Comparison of ENCODE assay signal across 26 cellular contexts in the genomic region with DNA sequence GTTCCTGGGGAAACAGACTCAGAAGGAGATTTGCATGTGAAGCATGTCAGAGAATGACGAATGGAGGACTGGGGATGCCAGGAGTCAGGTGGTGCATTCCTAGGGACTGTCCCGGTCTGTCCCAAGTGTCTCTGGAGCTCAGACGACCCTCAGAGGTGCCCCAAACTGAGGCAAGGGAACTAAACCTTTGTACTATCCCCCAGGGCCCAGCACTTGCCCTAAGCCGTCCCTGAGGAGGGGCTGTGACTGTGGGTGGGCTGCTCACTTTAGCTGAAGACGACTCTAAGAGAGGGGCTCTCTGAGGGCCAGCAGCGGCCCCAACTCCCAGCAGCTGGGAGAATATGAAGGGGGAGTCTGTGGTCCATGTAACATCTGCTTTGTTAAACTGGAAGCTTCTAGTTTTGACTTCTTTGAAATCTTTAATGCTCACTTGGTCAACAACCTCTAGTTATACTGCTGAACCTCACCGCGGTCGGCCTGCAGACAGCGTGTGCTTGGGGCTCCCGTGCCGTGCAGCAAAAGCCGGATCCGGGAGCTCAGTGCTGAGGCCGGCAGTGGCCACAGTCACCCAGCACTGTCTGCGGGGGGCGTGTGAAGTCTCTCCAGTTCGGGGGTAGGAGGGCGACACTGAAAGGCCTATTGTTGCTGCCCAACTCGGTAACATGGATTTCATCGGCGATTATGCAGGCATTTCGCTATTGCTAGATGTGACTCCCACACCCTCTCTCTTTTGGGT. TPM values are rescaled to one million over a fixed set of nuclear protein-coding genes. Genes with fewer than 3 reads are reported as not detected.
DNase-seq lines count a peak whose midpoint lies in the region; TF ChIP-seq lines count a peak whose summit lies in the region.
"Had no signal": no experiment of that assay in that cellular context is flagged by ENCODE, and none has a peak within 500 bp of the region (broad histone marks: within the 10 kb centered on the region; RNA-seq: fewer than 3 reads in every experiment).

No MANE protein-coding gene starts in this region.

- no peak overlapping the region for H2BK120ac ChIP-seq in mesenchymal stem cell (ENCODE audit: low read depth, low read length)

- H4K20me1 ChIP-seq in OCI-LY3 (ENCODE audit: insufficient read depth, low read length) = no peaks in the 10 kb centered on the region

- H2BK12ac ChIP-seq in mesenchymal stem cell (ENCODE audit: low read length in 2 of 2) = no peak overlapping the region

- H3K79me1 ChIP-seq in mesenchymal stem cell (replicated peaks; ENCODE audit: low read length, poor library complexity, severe bottlenecking) = no peaks in the 10 kb centered on the region

- H3K27me3 ChIP-seq in OCI-LY3 (ENCODE audit: low read depth, low read length) (no peaks in the 10 kb centered on the region), Peyer's patch (no peaks in the 10 kb centered on the region), mesenchymal stem cell (ENCODE audit: control insufficient read depth in 1 of 2, insufficient read depth in 1 of 2, low read length in 2 of 2) (peaks cover 0 to 4% of the 10 kb centered on the region in 2 experiments)
- H3K27me3 ChIP-seq: brain microvascular endothelial cell, colonic mucosa, upper lobe of left lung had no signal

- H3K23ac ChIP-seq in mesenchymal stem cell (ENCODE audit: low read length in 2 of 2) = no peak overlapping the region

- H3K4me3 ChIP-seq in OCI-LY3 (ENCODE audit: low read length) = no peak overlapping the region
- no peak overlapping the region for H3K4me3 ChIP-seq in mesodermal cell (ENCODE audit: extremely low read depth, insufficient read depth, low read length, poor library complexity, severe bottlenecking)
- no peak overlapping the region for H3K4me3 ChIP-seq in Peyer's patch
- H3K4me3 ChIP-seq in mesenchymal stem cell (ENCODE audit: insufficient read depth in 1 of 2, low read depth in 1 of 2, low read length in 2 of 2) = no peak overlapping the region
- H3K4me3 ChIP-seq: A549, colonic mucosa, HAP-1, upper lobe of left lung had no signal

- H4K8ac ChIP-seq in mesenchymal stem cell (ENCODE audit: low read length) = no peak overlapping the region

- H2AK5ac ChIP-seq in mesenchymal stem cell (ENCODE audit: low read length, severe bottlenecking) = no peak overlapping the region

- no peak for TF ChIP-seq CTCF in OCI-LY3 (IDR thresholded peaks at IDR 0.05; ENCODE audit: low read depth, low read length)
- TF ChIP-seq CTCF in Peyer's patch (IDR thresholded peaks at IDR 0.05) = no peak

- H2AFZ ChIP-seq in OCI-LY3 (ENCODE audit: low read depth, low read length) (no peak overlapping the region), mesenchymal stem cell (ENCODE audit: low read depth, low read length) (no peak overlapping the region)

- peak; percentile 32 for DNase-seq in Ammon's horn (ENCODE audit: low spot score)
- no peak for DNase-seq in MV-4-11 (lab: John Stamatoyannopoulos, UW)
- no peak for DNase-seq in Peyer's patch
- no peak for DNase-seq in mesenchymal stem cell
- no peak for DNase-seq in activated naive CD4-positive, alpha-beta T cell treated with anti-CD3 and anti-CD28 coated beads, Interleukin-2, amount 50 U/mL, for 16 hours
- DNase-seq: activated CD4-positive, alpha-beta T cell treated with anti-CD3 and anti-CD28 coated beads for 4 hours; activated gamma-delta T cell treated with Interleukin-2 at 50 U/mL for 16 hours; AML-193; brain microvascular endothelial cell; CD4-positive, alpha-beta memory T cell; colonic mucosa; foreskin keratinocyte; Karpas-422; left colon; mammary epithelial cell; NCI-H1436 treated with DMSO at 0.1 percent for 48 hours; NCI-H2107; NCI-H510A; small intestine; T-helper 2 cell had no signal

- 54 to 66% methylated on average over 20 to 21 of the region's 23 CpGs for WGBS in mesodermal cell (ENCODE audit: insufficient coverage in 2 of 2), 2 experiments
- WGBS in mesenchymal stem cell = 87% methylated on average over 22 of the region's 23 CpGs

- H3K27ac ChIP-seq in OCI-LY3 (ENCODE audit: low read length) (no peak overlapping the region), cingulate gyrus (ENCODE audit: low read depth, low read length) (peak overlapping the region; percentile 60), mesodermal cell (ENCODE audit: low read depth, low read length, severe bottlenecking) (peak overlapping the region; percentile 10), Peyer's patch (no peak overlapping the region), mesenchymal stem cell (ENCODE audit: low read length, poor library complexity, severe bottlenecking) (no peak overlapping the region)
- H3K27ac ChIP-seq: A549, brain microvascular endothelial cell, colonic mucosa, foreskin keratinocyte, upper lobe of left lung had no signal

- 0 out of 2 replicates have a peak overlapping the region, but pooled peaks have one; percentile 7 for H3K4me2 ChIP-seq in OCI-LY3 (ENCODE audit: low read length)
- no peak overlapping the region for H3K4me2 ChIP-seq in mesenchymal stem cell (ENCODE audit: low read length, poor library complexity, severe bottlenecking)
- H3K4me2 ChIP-seq: A549 had no signal

- H3K9ac ChIP-seq in OCI-LY3 (ENCODE audit: low read length) = no peak overlapping the region
- no peak overlapping the region for H3K9ac ChIP-seq in mesenchymal stem cell (ENCODE audit: low read length)

- no peak overlapping the region for H4K91ac ChIP-seq in mesenchymal stem cell (ENCODE audit: low read length)

- H3K4me1 ChIP-seq in OCI-LY3 (ENCODE audit: low read length) (peaks cover 27% of the 10 kb centered on the region), mesodermal cell (ENCODE audit: control insufficient read depth, insufficient read depth, low read length, poor library complexity, severe bottlenecking) (peaks cover 18% of the 10 kb centered on the region), Peyer's patch (no peaks in the 10 kb centered on the region), mesenchymal stem cell (ENCODE audit: control insufficient read depth, insufficient read depth, low read depth, low read length) (peaks cover 8% of the 10 kb centered on the region)
- H3K4me1 ChIP-seq: colonic mucosa, foreskin keratinocyte, upper lobe of left lung had no signal

- no peak overlapping the region for H2BK15ac ChIP-seq in mesenchymal stem cell (ENCODE audit: low read depth, poor library complexity, severe bottlenecking)

- TF ChIP-seq POLR2A in Peyer's patch (IDR thresholded peaks at IDR 0.05) = no peak

- no peaks in the 10 kb centered on the region for H3K79me2 ChIP-seq in OCI-LY3 (ENCODE audit: low read length)

- no peak overlapping the region for H2BK5ac ChIP-seq in mesenchymal stem cell (ENCODE audit: low read depth, low read length, poor library complexity, severe bottlenecking)

- H3K9me3 ChIP-seq in OCI-LY3 (ENCODE audit: insufficient read depth, low read length) (no peaks in the 10 kb centered on the region), mesodermal cell (ENCODE audit: control insufficient read depth, low read length) (peaks cover 8% of the 10 kb centered on the region), Peyer's patch (no peaks in the 10 kb centered on the region), mesenchymal stem cell (ENCODE audit: control insufficient read depth, low read length) (no peaks in the 10 kb centered on the region)
- H3K9me3 ChIP-seq: A549, colonic mucosa, HAP-1, upper lobe of left lung had no signal

- H3K18ac ChIP-seq in mesenchymal stem cell (ENCODE audit: low read depth in 1 of 2, low read length in 2 of 2) = no peak overlapping the region

- no peaks in the 10 kb centered on the region for H3K36me3 ChIP-seq in OCI-LY3 (replicated peaks; ENCODE audit: low read depth, low read length)
- no peaks in the 10 kb centered on the region for H3K36me3 ChIP-seq in mesodermal cell (ENCODE audit: control insufficient read depth, insufficient read depth, low read length)
- H3K36me3 ChIP-seq in Peyer's patch = no peaks in the 10 kb centered on the region
- H3K36me3 ChIP-seq in mesenchymal stem cell (ENCODE audit: control insufficient read depth in 1 of 2, insufficient read depth in 2 of 2, low read depth in 1 of 2, low read length in 2 of 2) = no peaks in the 10 kb centered on the region
- H3K36me3 ChIP-seq: brain microvascular endothelial cell, colonic mucosa, HAP-1, upper lobe of left lung had no signal

- no peak overlapping the region for H3K14ac ChIP-seq in mesenchymal stem cell (ENCODE audit: low read length in 2 of 2)

- no peak overlapping the region for H3K4ac ChIP-seq in mesenchymal stem cell (ENCODE audit: low read depth in 1 of 2, low read length in 2 of 2)

RNA-seq across cellular contexts. Expression of gene TUBB2B, which starts 34.2 kb away (rescaled TPM):
- polyA plus RNA-seq in mesodermal cell (2013, experiment 1 of 2) = 280 TPM
- polyA plus RNA-seq in mesodermal cell (2013, experiment 2 of 2) = 213 TPM
- total RNA-seq in Peyer's patch = 1 to 10 TPM; 2.4 to 7.4 (median 4.5) TPM
- polyA plus RNA-seq in mesenchymal stem cell (2013, experiment 1 of 2) = 24.5 TPM
- polyA plus RNA-seq in mesenchymal stem cell (2013, experiment 2 of 2) = 25.5 TPM
- total RNA-seq: CD4-positive, alpha-beta memory T cell had no signal

RNA-seq across cellular contexts. Expression of gene TUBB2A, which starts 35.9 kb away (rescaled TPM):
- 172 TPM for polyA plus RNA-seq in mesodermal cell (2013, experiment 1 of 2)
- 143 TPM for polyA plus RNA-seq in mesodermal cell (2013, experiment 2 of 2)
- 10 to 100 TPM; 13.2 to 61.6 (median 47.6) TPM for total RNA-seq in Peyer's patch
- polyA plus RNA-seq in mesenchymal stem cell (2013, experiment 1 of 2) = 99.8 TPM
- polyA plus RNA-seq in mesenchymal stem cell (2013, experiment 2 of 2) = 98.2 TPM

Comparison
In these comparisons a context has a peak if more than half of its experiments do, and no peak if none do; other contexts are left out.
1. H3K27ac ChIP-seq: peak in cingulate gyrus (single experiment) and mesodermal cell (single experiment); none in OCI-LY3 (single experiment), Peyer's patch (0 of 4) and mesenchymal stem cell (single experiment).